ENCODE assay signal across 8 cellular contexts in the genomic region with DNA sequence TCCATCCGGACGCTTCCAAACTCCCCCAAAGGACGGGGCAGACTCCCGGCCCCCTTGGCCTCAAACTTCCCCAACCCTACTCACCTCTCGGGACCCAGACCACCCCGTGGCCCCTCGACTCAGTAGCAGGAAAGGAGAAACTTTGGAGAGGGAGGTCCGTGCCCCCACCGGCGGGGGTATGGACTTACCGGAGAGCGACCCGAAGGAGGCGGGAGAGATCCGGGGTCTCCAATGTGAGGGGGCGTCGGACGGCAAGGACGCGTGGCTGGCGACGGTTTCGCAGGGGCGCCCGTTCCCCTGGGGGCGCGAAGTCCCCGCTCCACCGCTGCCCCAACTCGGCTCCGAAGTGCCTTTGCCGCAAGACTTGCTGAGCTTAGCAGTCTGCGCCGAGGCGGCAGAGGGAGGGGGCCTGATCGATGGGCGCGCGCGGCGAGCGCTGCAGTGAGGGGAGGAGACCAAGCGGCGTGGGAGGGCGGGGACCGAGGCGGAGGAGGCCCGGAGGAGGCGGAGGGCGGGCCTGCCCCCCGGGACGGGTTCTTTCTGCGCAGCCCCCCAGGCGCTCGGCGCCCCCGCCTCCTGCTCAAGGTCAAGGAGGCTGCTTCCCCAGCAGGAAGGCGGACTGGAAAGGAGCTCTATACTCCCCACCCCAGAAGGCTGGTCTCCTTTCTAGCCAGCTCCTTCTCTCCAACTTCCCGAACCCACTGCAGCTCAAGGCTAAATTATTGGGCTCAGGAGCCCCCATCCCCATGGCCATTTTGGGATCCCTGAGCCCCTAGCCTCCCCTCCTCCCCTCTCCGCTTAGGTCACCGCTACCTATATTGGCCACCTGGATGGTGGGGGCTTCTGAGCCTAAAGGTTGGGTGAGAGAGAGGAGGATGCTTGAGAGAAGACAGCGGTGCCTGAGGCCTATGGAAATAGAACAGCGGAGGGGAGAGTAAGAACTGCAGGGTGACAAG. TPM values are rescaled to one million over a fixed set of nuclear protein-coding genes. Genes with fewer than 3 reads are reported as not detected.
A peak's percentile ranks its signal among the peaks of the same experiment; 100 is the strongest.
DNase-seq lines count a peak whose midpoint lies in the region; ATAC-seq and TF ChIP-seq lines count a peak whose summit lies in the region.

SYT2 (minus strand) TSS at position 385 of the 956 bp plus-strand sequence. CDS start 104,682 bp downstream, outside the sequence.

- H3K36me3 Mint-ChIP-seq in activated B cell treated with CpG ODN at 0.5 μM for 24 hours (ENCODE audit: low read depth), result no peaks in the 10 kb centered on the region

- intact Hi-C loops in activated B cell treated with CpG ODN at 0.5 μM for 24 hours (cut with micrococcal nuclease), result loop anchor here (10.0 kb wide), 1 partner anchor 86 kb away; no protein-coding TSS in a partner anchor

- no peaks in the 10 kb centered on the region for H3K9me3 ChIP-seq in hepatocyte (ENCODE audit: low read depth)
- H3K9me3 ChIP-seq in skeletal muscle satellite cell (replicated peaks; ENCODE audit: low read length), result no peaks in the 10 kb centered on the region

- peak; percentile 34 for ATAC-seq in activated B cell treated with CpG ODN at 0.5 μM for 24 hours (ENCODE audit: low read depth)
- no peak for ATAC-seq in HG03469 (IDR thresholded peaks at IDR 0.05; ENCODE audit: unreplicated experiment)

- H3K4me1 ChIP-seq in hepatocyte (ENCODE audit: insufficient read depth) (peaks cover 10% of the 10 kb centered on the region), skeletal muscle satellite cell (ENCODE audit: control insufficient read depth, insufficient read depth, low read length) (peaks cover 5% of the 10 kb centered on the region)

- H3K4me3 Mint-ChIP-seq in activated B cell treated with CpG ODN at 0.5 μM for 24 hours, result peak within 1 kb of the TSS; percentile 30

- peak within 1 kb of the TSS; percentile 60 for H2AFZ ChIP-seq in hepatocyte

- H3K27me3 ChIP-seq in hepatocyte (peaks cover 62% of the 10 kb centered on the region), skeletal muscle satellite cell (ENCODE audit: control insufficient read depth, insufficient read depth, low read length) (peaks cover 88% of the 10 kb centered on the region)

- no peak within 1 kb of the TSS for H3K9ac ChIP-seq in skeletal muscle satellite cell (ENCODE audit: low read depth, low read length)

- peaks cover 65% of the 10 kb centered on the region for H3K27me3 Mint-ChIP-seq in activated B cell treated with CpG ODN at 0.5 μM for 24 hours

- H4K20me1 ChIP-seq in hepatocyte (ENCODE audit: insufficient read depth, poor library complexity, severe bottlenecking), result no peaks in the 10 kb centered on the region

- H3K9me3 Mint-ChIP-seq in activated B cell treated with CpG ODN at 0.5 μM for 24 hours, result no peaks in the 10 kb centered on the region

- TF ChIP-seq CTCF in activated B cell treated with CpG ODN at 0.5 μM for 24 hours (IDR thresholded peaks at IDR 0.05), result no peak
- TF ChIP-seq CTCF in hepatocyte (IDR thresholded peaks at IDR 0.05; ENCODE audit: poor library complexity), result no peak
- no peak for TF ChIP-seq CTCF in RWPE1 (conservative IDR thresholded peaks at IDR 0.05; ENCODE audit: low read depth)

- H3K9me2 ChIP-seq in hepatocyte (replicated peaks; ENCODE audit: insufficient read depth), result no peaks in the 10 kb centered on the region

- H3K27ac ChIP-seq in hepatocyte, result no peak within 1 kb of the TSS
- no peak within 1 kb of the TSS for H3K27ac ChIP-seq in RWPE1

- H3K27ac Mint-ChIP-seq in activated B cell treated with CpG ODN at 0.5 μM for 24 hours, result no peak within 1 kb of the TSS

- no peaks in the 10 kb centered on the region for H3K79me2 ChIP-seq in hepatocyte

- H3K4me3 ChIP-seq in hepatocyte (peak within 1 kb of the TSS; percentile 55), skeletal muscle satellite cell (ENCODE audit: low read length) (peak within 1 kb of the TSS; percentile 34)

- H3K4me1 Mint-ChIP-seq in activated B cell treated with CpG ODN at 0.5 μM for 24 hours, result peaks cover 6% of the 10 kb centered on the region

- no peaks in the 10 kb centered on the region for H3K36me3 ChIP-seq in hepatocyte (replicated peaks; ENCODE audit: insufficient read depth, low read depth)
- no peaks in the 10 kb centered on the region for H3K36me3 ChIP-seq in skeletal muscle satellite cell (ENCODE audit: insufficient read depth, low read length)

- CTCF ChIA-PET in activated B cell treated with CpG ODN at 0.5 μM for 24 hours (lab: Charles Lee), result no interaction called here
- CTCF ChIA-PET in RWPE1 (lab: Yijun Ruan, JAX), result interaction anchor here (0.6 to 1.2 kb wide), 2 partner anchors 9 to 51 kb away, joined by 3 to 6 read pairs; no protein-coding TSS in a partner anchor

- H3K4me2 ChIP-seq in hepatocyte (peak within 1 kb of the TSS; percentile 95), skeletal muscle satellite cell (ENCODE audit: low read length) (peak within 1 kb of the TSS; percentile 65)

- 10% methylated on average over 18 of the region's 63 CpGs for WGBS in hepatocyte (ENCODE audit: low lambda C conversion rate, missing lambda C conversion rate)

- POLR2A ChIA-PET in activated B cell treated with CpG ODN at 0.5 μM for 24 hours (lab: Charles Lee) (no interaction called here), RWPE1 (lab: Yijun Ruan, JAX; ENCODE audit: low non-redundant PET) (no interaction called here)

- peak; percentile 16 for DNase-seq in stimulated activated CD4-positive, alpha-beta T cell treated with anti-CD3 and anti-CD28 coated beads, Interleukin-1b, Interleukin-23, amount 100 ng/mL, for 48 hours
- DNase-seq in stimulated activated CD4-positive, alpha-beta T cell treated with anti-CD3 and anti-CD28 coated beads, Interleukin-2, amount 100 ng/mL, for 48 hours, result no peak
- no peak for DNase-seq in activated B cell treated with CpG ODN at 0.5 μM for 24 hours
- DNase-seq in hepatocyte (ENCODE audit: low spot score), result peak; percentile 68
- no peak for DNase-seq in CD1c-positive myeloid dendritic cell (ENCODE audit: extremely low spot score)
- DNase-seq in RWPE1 (ENCODE audit: low spot score), result no peak

RNA-seq across cellular contexts. Expression of gene SYT2, which starts in this region (rescaled TPM):
- total RNA-seq in activated B cell treated with CpG ODN at 0.5 μM for 24 hours, result not detected in 2 replicates
- 0.64 and 0.90 TPM in 2 replicates for total RNA-seq in hepatocyte
- 0.12 and 0.81 TPM in 2 replicates for polyA plus RNA-seq in hepatocyte
- not detected in 2 replicates for total RNA-seq in skeletal muscle satellite cell (2012; rRNA removed)

Comparison
In these comparisons a context has a peak if more than half of its experiments do, and no peak if none do; other contexts are left out.
1. Peak in ATAC-seq in activated B cell treated with CpG ODN at 0.5 μM for 24 hours; RNA of the gene not detected or under 1 TPM.
2. Peak in DNase-seq, H3K4me3 ChIP-seq and H3K4me2 ChIP-seq in hepatocyte; RNA of the gene not detected or under 1 TPM.